Comparison of ENCODE assay signal across 1 cellular context in the genomic region with DNA sequence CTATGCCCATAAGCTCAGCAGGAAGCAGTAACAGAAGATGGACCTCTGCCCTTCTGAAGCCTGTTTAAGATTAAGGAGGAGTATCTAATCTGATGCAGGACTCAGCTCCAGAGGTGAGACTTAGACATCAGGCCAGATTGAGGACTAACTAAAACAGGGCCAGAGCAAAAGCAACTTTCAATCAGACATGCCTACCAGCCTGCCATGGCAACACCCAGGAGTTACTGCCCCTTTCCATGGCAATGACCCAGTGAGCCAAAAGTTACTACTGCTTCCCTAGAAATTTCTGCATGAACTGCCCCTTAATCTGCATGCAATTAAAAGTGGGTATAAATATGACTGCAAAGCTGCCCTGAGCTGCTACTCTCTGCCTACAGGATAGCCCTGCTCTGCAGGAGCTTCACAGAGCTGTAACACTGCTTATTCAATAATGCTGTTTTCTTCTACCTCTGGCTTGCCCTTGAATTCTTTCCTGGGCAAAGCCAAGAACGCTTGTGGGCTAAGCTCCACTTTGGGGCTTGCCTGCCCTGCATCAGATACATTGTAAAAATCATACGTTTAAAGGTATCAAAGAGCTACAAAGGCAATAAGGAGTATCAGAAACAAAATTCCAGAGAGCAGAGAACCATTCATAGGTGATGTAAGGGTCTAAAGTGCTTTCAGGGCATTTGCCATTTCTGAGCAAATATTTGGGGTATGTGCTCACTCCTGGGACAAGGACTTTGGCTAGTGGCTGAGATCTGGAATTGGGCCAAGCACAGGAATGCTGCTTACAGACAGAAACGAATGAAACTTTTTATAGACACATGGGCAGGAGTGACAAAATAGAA.
TF ChIP-seq lines count a peak whose summit lies in the region.

No MANE protein-coding gene starts in this region.

TF ChIP-seq in HepG2, 621 proteins besides CTCF, POLR2A, EP300 and RAD21 (continued from another document and continues in another):
- TF ChIP-seq, protein P1, sequence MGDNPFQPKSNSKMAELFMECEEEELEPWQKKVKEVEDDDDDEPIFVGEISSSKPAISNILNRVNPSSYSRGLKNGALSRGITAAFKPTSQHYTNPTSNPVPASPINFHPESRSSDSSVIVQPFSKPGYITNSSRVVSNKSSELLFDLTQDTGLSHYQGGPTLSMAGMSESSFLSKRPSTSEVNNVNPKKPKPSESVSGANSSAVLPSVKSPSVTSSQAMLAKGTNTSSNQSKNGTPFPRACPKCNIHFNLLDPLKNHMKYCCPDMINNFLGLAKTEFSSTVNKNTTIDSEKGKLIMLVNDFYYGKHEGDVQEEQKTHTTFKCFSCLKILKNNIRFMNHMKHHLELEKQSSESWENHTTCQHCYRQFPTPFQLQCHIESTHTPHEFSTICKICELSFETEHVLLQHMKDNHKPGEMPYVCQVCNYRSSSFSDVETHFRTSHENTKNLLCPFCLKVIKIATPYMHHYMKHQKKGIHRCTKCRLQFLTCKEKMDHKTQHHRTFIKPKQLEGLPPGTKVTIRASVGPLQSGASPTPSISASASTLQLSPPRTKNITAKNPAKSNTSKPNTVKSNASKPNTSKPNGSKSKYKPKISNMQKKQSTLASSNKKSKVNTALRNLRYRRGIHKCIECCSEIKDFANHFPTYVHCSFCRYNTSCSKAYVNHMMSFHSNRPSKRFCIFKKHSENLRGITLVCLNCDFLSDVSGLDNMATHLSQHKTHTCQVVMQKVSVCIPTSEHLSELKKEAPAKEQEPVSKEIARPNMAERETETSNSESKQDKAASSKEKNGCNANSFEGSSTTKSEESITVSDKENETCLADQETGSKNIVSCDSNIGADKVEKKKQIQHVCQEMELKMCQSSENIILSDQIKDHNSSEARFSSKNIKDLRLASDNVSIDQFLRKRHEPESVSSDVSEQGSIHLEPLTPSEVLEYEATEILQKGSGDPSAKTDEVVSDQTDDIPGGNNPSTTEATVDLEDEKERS (CRISPR knock-in tag; IDR thresholded peaks at IDR 0.05), result no peak
- TF ChIP-seq SCMH1 (CRISPR knock-in tag; IDR thresholded peaks at IDR 0.05; ENCODE audit: borderline replicate concordance) (no peak), KLF9 (CRISPR knock-in tag; IDR thresholded peaks at IDR 0.05; ENCODE audit: low read depth) (no peak), ATF7 (IDR thresholded peaks at IDR 0.05) (no peak), ATF7 (CRISPR knock-in tag; IDR thresholded peaks at IDR 0.05) (peak; percentile 73; the same call in 1 of the 2 replicates), ZBTB2 (CRISPR knock-in tag; IDR thresholded peaks at IDR 0.05; ENCODE audit: low read depth) (no peak), YEATS2 (CRISPR knock-in tag; IDR thresholded peaks at IDR 0.05; ENCODE audit: borderline replicate concordance) (no peak), ZNF350 (CRISPR knock-in tag; IDR thresholded peaks at IDR 0.05; ENCODE audit: borderline replicate concordance, low read depth) (no peak), MEIS2 (CRISPR knock-in tag; IDR thresholded peaks at IDR 0.05) (no peak), SIX4 (CRISPR knock-in tag; IDR thresholded peaks at IDR 0.05) (no peak), MAFK (conservative IDR thresholded peaks at IDR 0.05 in 1 of 2, IDR thresholded peaks at IDR 0.05 in 1 of 2; ENCODE audit: low read length in 2 of 2) (0 out of 4 replicates have a peak, but pooled peaks have one; percentile 9 to 21), NR3C1 (CRISPR knock-in tag; IDR thresholded peaks at IDR 0.05) (no peak), ZNF432 (CRISPR knock-in tag; IDR thresholded peaks at IDR 0.05; ENCODE audit: borderline replicate concordance) (no peak), SPEN (CRISPR knock-in tag; IDR thresholded peaks at IDR 0.05; ENCODE audit: low read depth) (no peak), ZHX1 (CRISPR knock-in tag; IDR thresholded peaks at IDR 0.05; ENCODE audit: low read depth) (no peak), ETS1 (CRISPR knock-in tag; IDR thresholded peaks at IDR 0.05) (no peak), ZBTB8A (CRISPR knock-in tag; IDR thresholded peaks at IDR 0.05; ENCODE audit: borderline replicate concordance, low read depth) (no peak), PHF8 (CRISPR knock-in tag; IDR thresholded peaks at IDR 0.05) (no peak), ZNF263 (CRISPR knock-in tag; IDR thresholded peaks at IDR 0.05) (no peak), CEBPZ (IDR thresholded peaks at IDR 0.05; ENCODE audit: low read length) (no peak), ZNF770 (CRISPR knock-in tag; IDR thresholded peaks at IDR 0.05) (no peak), DBP (CRISPR knock-in tag; IDR thresholded peaks at IDR 0.05; ENCODE audit: not compliant biosample characterization) (no peak), ZNF552 (CRISPR knock-in tag; IDR thresholded peaks at IDR 0.05; ENCODE audit: borderline replicate concordance) (no peak), ZNF780A (CRISPR knock-in tag; IDR thresholded peaks at IDR 0.05) (no peak), ZNF510 (CRISPR knock-in tag; IDR thresholded peaks at IDR 0.05; ENCODE audit: low read depth) (no peak), ZNF562 (CRISPR knock-in tag; IDR thresholded peaks at IDR 0.05; ENCODE audit: borderline replicate concordance) (no peak), TARDBP (CRISPR knock-in tag; IDR thresholded peaks at IDR 0.05) (no peak; the same call in 1 of the 2 replicates), MAF1 (CRISPR knock-in tag; IDR thresholded peaks at IDR 0.05; ENCODE audit: borderline replicate concordance) (no peak), ZMYM2 (CRISPR knock-in tag; IDR thresholded peaks at IDR 0.05) (no peak), ZNF788 (CRISPR knock-in tag; IDR thresholded peaks at IDR 0.05; ENCODE audit: borderline replicate concordance) (no peak; the same call in 1 of the 2 replicates), EEA1 (CRISPR knock-in tag; IDR thresholded peaks at IDR 0.05; ENCODE audit: borderline replicate concordance) (no peak), HNRNPLL (IDR thresholded peaks at IDR 0.05; ENCODE audit: low read depth, low read length, poor library complexity, severe bottlenecking) (no peak), SKI (IDR thresholded peaks at IDR 0.05; ENCODE audit: partially characterized antibody) (no peak), GZF1 (CRISPR knock-in tag; IDR thresholded peaks at IDR 0.05) (no peak)
- TF ChIP-seq, protein P2, sequence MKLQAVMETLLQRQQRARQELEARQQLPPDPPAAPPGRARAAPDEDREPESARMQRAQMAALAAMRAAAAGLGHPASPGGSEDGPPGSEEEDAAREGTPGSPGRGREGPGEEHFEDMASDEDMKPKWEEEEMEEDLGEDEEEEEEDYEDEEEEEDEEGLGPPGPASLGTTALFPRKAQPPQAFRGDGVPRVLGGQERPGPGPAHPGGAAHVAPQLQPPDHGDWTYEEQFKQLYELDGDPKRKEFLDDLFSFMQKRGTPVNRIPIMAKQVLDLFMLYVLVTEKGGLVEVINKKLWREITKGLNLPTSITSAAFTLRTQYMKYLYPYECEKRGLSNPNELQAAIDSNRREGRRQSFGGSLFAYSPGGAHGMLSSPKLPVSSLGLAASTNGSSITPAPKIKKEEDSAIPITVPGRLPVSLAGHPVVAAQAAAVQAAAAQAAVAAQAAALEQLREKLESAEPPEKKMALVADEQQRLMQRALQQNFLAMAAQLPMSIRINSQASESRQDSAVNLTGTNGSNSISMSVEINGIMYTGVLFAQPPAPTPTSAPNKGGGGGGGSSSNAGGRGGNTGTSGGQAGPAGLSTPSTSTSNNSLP (IDR thresholded peaks at IDR 0.05; ENCODE audit: low read depth, low read length), result peak; percentile 78
- TF ChIP-seq, protein P3, sequence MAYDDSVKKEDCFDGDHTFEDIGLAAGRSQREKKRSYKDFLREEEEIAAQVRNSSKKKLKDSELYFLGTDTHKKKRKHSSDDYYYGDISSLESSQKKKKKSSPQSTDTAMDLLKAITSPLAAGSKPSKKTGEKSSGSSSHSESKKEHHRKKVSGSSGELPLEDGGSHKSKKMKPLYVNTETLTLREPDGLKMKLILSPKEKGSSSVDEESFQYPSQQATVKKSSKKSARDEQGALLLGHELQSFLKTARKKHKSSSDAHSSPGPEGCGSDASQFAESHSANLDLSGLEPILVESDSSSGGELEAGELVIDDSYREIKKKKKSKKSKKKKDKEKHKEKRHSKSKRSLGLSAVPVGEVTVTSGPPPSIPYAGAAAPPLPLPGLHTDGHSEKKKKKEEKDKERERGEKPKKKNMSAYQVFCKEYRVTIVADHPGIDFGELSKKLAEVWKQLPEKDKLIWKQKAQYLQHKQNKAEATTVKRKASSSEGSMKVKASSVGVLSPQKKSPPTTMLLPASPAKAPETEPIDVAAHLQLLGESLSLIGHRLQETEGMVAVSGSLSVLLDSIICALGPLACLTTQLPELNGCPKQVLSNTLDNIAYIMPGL (CRISPR knock-in tag; IDR thresholded peaks at IDR 0.05; ENCODE audit: borderline replicate concordance in 1 of 2, low read depth in 1 of 2), result peak in 1 of 2 experiments; percentile 43; a peak in 1 of 4 replicates
